Comparison of ENCODE assay signal across 13 cellular contexts in genomic region chr16:12061336-12062055, GRCh38.
DNase-seq lines count a peak whose midpoint lies in the region; ATAC-seq and TF ChIP-seq lines count a peak whose summit lies in the region.
"Had no signal": no experiment of that assay in that cellular context is flagged by ENCODE, and none has a peak within 500 bp of the region (broad histone marks: within the 10 kb centered on the region; RNA-seq: fewer than 3 reads in every experiment).

No MANE protein-coding gene starts in this region.

- DNase-seq in IMR-90 (peak; percentile 36), neuronal stem cell (ENCODE audit: low spot score) (no peak), T-helper 9 cell (no peak), SK-N-DZ (ENCODE audit: low spot score) (no peak), smooth muscle cell (lab: John Stamatoyannopoulos, UW; ENCODE audit: unreplicated experiment) (no peak)
- DNase-seq: activated CD4-positive, alpha-beta T cell treated with anti-CD3 and anti-CD28 coated beads, Interleukin-2, amount 50 U/mL, for 48 hours; activated naive CD4-positive, alpha-beta T cell; NCI-H1930; nephron progenitor cell; stimulated activated CD4-positive, alpha-beta T cell treated with anti-CD3 and anti-CD28 coated beads, Interleukin-15, amount 100 ng/mL, for 24 hours had no signal

- peaks cover 70% of the 10 kb centered on the region for H3K4me1 Mint-ChIP-seq in dendritic cell treated with granulocyte-macrophage colony-stimulating factor and Interleukin-4, amounts not matched to agents 40 ng/mL and 50 ng/mL, for 4 days (ENCODE audit: low read depth)

- peaks cover 33% of the 10 kb centered on the region for H3K9me1 ChIP-seq in IMR-90 (ENCODE audit: insufficient read depth, low read length)

- H2BK12ac ChIP-seq in neuronal stem cell (ENCODE audit: low read length), result no peak overlapping the region

- POLR2A ChIA-PET in IMR-90 (lab: Charles Lee; ENCODE audit: unreplicated experiment), result no interaction called here

- intact Hi-C loops in IMR-90 (cut with micrococcal nuclease), result loop anchor here (10.0 kb wide), 1 partner anchor 667 kb away; no protein-coding TSS in a partner anchor
- intact Hi-C loops in dendritic cell treated with granulocyte-macrophage colony-stimulating factor and Interleukin-4, amounts not matched to agents 40 ng/mL and 50 ng/mL, for 4 days (cut with micrococcal nuclease), result loop anchor here (2.0 kb wide), 2 partner anchors 51 to 85 kb away; partner anchors contain the start of gene SNX29

- H3K9ac ChIP-seq in BLaER1, result no peak overlapping the region
- no peak overlapping the region for H3K9ac ChIP-seq in IMR-90 (ENCODE audit: low read depth, low read length)
- peak overlapping the region; percentile 45 for H3K9ac ChIP-seq in neuronal stem cell (ENCODE audit: low read depth, low read length, poor library complexity)
- no peak overlapping the region for H3K9ac ChIP-seq in smooth muscle cell (ENCODE audit: low read depth)

- no peak overlapping the region for H2BK120ac ChIP-seq in IMR-90 (ENCODE audit: low read depth, low read length)
- H2BK120ac ChIP-seq in neuronal stem cell (ENCODE audit: low read depth, low read length), result no peak overlapping the region

- peak overlapping the region; percentile 4; the same call in 1 of the 2 replicates for H3K27ac ChIP-seq in BLaER1
- H3K27ac ChIP-seq in IMR-90 (ENCODE audit: insufficient read depth, low read length), result no peak overlapping the region
- no peak overlapping the region for H3K27ac ChIP-seq in neuronal stem cell (replicated peaks; ENCODE audit: low read length)
- no peak overlapping the region for H3K27ac ChIP-seq in smooth muscle cell (ENCODE audit: low read depth)

- H4K5ac ChIP-seq in IMR-90 (ENCODE audit: low read depth, low read length), result no peak overlapping the region

- H3K18ac ChIP-seq in IMR-90 (ENCODE audit: low read depth, low read length) (no peak overlapping the region), neuronal stem cell (ENCODE audit: low read length) (no peak overlapping the region)

- no peak overlapping the region for H4K8ac ChIP-seq in IMR-90 (ENCODE audit: low read depth in 2 of 2, low read length in 2 of 2)
- no peak overlapping the region for H4K8ac ChIP-seq in neuronal stem cell (ENCODE audit: low read depth, low read length)

- no peak for TF ChIP-seq RAD21 in IMR-90 (IDR thresholded peaks at IDR 0.05; ENCODE audit: low read length)

- no peak overlapping the region for H2BK20ac ChIP-seq in IMR-90 (ENCODE audit: low read depth, low read length)

- in situ Hi-C loops in IMR-90 (cut with MboI; ENCODE audit: low sequenced_read_pairs), result no loop called here

- H3K36me3 Mint-ChIP-seq in dendritic cell treated with granulocyte-macrophage colony-stimulating factor and Interleukin-4, amounts not matched to agents 40 ng/mL and 50 ng/mL, for 4 days (ENCODE audit: low read depth), result peaks cover 93% of the 10 kb centered on the region

- H3K36me3 ChIP-seq in BLaER1 (peaks cover 28% of the 10 kb centered on the region; the same call in 1 of the 2 replicates), IMR-90 (ENCODE audit: control insufficient read depth, insufficient read depth, low read length) (no peaks in the 10 kb centered on the region; the same call in 1 of the 2 replicates), neuronal stem cell (replicated peaks in 1 of 2; ENCODE audit: control insufficient read depth in 2 of 2, insufficient read depth in 2 of 2, low read length in 2 of 2) (no peaks in the 10 kb centered on the region), smooth muscle cell (ENCODE audit: low read depth) (no peaks in the 10 kb centered on the region)

- peak overlapping the region; percentile 29 for H2AK9ac ChIP-seq in IMR-90 (replicated peaks; ENCODE audit: low read depth, low read length, poor library complexity)

- 90% methylated on average over 2 of the region's 14 CpGs; no CpG with 5 or more reads in 1 of the 2 experiments for WGBS in IMR-90 (ENCODE audit: extremely low coverage in 2 of 2, insufficient read length in 1 of 2), 2 experiments
- WGBS in neuronal stem cell (ENCODE audit: extremely low coverage in 2 of 2, insufficient read length in 2 of 2, insufficient replicate concordance in 1 of 2), 2 donors, result no CpG with 5 or more reads among the region's 14 CpGs
- 93% methylated on average over 14 of the region's 14 CpGs for WGBS in smooth muscle cell (ENCODE audit: low lambda C conversion rate)

- CTCF ChIA-PET in IMR-90 (lab: Yijun Ruan, JAX), result no interaction called here

- H2BK15ac ChIP-seq in IMR-90 (ENCODE audit: low read depth, low read length), result no peak overlapping the region
- no peak overlapping the region for H2BK15ac ChIP-seq in neuronal stem cell (ENCODE audit: low read length)

- no peaks in the 10 kb centered on the region for H3K27me3 Mint-ChIP-seq in dendritic cell treated with granulocyte-macrophage colony-stimulating factor and Interleukin-4, amounts not matched to agents 40 ng/mL and 50 ng/mL, for 4 days

- peaks cover 0 to 36% of the 10 kb centered on the region in 2 experiments; a peak in 1 of 4 replicates for H3K79me1 ChIP-seq in IMR-90 (ENCODE audit: low read depth in 1 of 2, low read length in 2 of 2)
- no peaks in the 10 kb centered on the region for H3K79me1 ChIP-seq in neuronal stem cell (ENCODE audit: low read depth, low read length)

- H3K27me3 ChIP-seq in BLaER1, result no peaks in the 10 kb centered on the region
- no peaks in the 10 kb centered on the region for H3K27me3 ChIP-seq in IMR-90 (ENCODE audit: control insufficient read depth, insufficient read depth, low read length)
- no peaks in the 10 kb centered on the region for H3K27me3 ChIP-seq in neuronal stem cell (ENCODE audit: control insufficient read depth in 3 of 3, insufficient read depth in 3 of 3, low read depth in 1 of 3, low read length in 3 of 3)
- no peaks in the 10 kb centered on the region for H3K27me3 ChIP-seq in smooth muscle cell (ENCODE audit: low read depth)

- no peak for ATAC-seq in IMR-90 (ENCODE audit: low read depth)
- no peak for ATAC-seq in HG02852 (IDR thresholded peaks at IDR 0.05; ENCODE audit: unreplicated experiment)

- 0 out of 2 replicates have a peak overlapping the region, but pooled peaks have one; percentile 32 for H3K23ac ChIP-seq in IMR-90 (ENCODE audit: low read depth, low read length)
- H3K23ac ChIP-seq in neuronal stem cell (ENCODE audit: low read depth, low read length, poor library complexity), result no peak overlapping the region

- H3K9me3 Mint-ChIP-seq in dendritic cell treated with granulocyte-macrophage colony-stimulating factor and Interleukin-4, amounts not matched to agents 40 ng/mL and 50 ng/mL, for 4 days, result no peaks in the 10 kb centered on the region
- H3K9me3 Mint-ChIP-seq: nephron progenitor cell had no signal

- no peak overlapping the region for H3K56ac ChIP-seq in IMR-90 (ENCODE audit: extremely low read depth, insufficient read depth, low read length)

- H4K20me1 ChIP-seq in BLaER1, result no peaks in the 10 kb centered on the region; the same call in 1 of the 2 replicates
- peaks cover 8% of the 10 kb centered on the region for H4K20me1 ChIP-seq in IMR-90 (ENCODE audit: insufficient read depth, low read length)
- peaks cover 3% of the 10 kb centered on the region for H4K20me1 ChIP-seq in smooth muscle cell (ENCODE audit: low read depth)

- H2AFZ ChIP-seq in IMR-90 (replicated peaks; ENCODE audit: low read length, poor library complexity), result no peak overlapping the region
- H2AFZ ChIP-seq in neuronal stem cell (ENCODE audit: low read length), result no peak overlapping the region
- H2AFZ ChIP-seq in smooth muscle cell (ENCODE audit: low read depth), result no peak overlapping the region

- H3K4me3 ChIP-seq in BLaER1 (no peak overlapping the region), IMR-90 (ENCODE audit: insufficient read depth, low read depth, low read length) (no peak overlapping the region), neuronal stem cell (ENCODE audit: low read length in 2 of 2) (no peak overlapping the region), smooth muscle cell (no peak overlapping the region)

- H3K4me2 ChIP-seq in BLaER1 (peak overlapping the region; percentile 68), IMR-90 (ENCODE audit: low read depth, low read length) (no peak overlapping the region), neuronal stem cell (ENCODE audit: insufficient read depth, low read length, poor library complexity, severe bottlenecking) (no peak overlapping the region), smooth muscle cell (no peak overlapping the region)

- H3K4me3 Mint-ChIP-seq in dendritic cell treated with granulocyte-macrophage colony-stimulating factor and Interleukin-4, amounts not matched to agents 40 ng/mL and 50 ng/mL, for 4 days, result no peak overlapping the region
- H3K4me3 Mint-ChIP-seq: nephron progenitor cell had no signal

- H3K14ac ChIP-seq in IMR-90 (replicated peaks; ENCODE audit: low read depth, low read length) (no peak overlapping the region), neuronal stem cell (ENCODE audit: low read length) (no peak overlapping the region)

- no peak for TF ChIP-seq POLR2A in IMR-90 (IDR thresholded peaks at IDR 0.05; ENCODE audit: low read depth, low read length)

- dilution Hi-C loops in IMR-90 (cut with HindIII; ENCODE audit: low sequenced_read_pairs, unreplicated experiment), result no loop called here

- H3K4ac ChIP-seq in IMR-90 (ENCODE audit: low read depth, low read length) (no peak overlapping the region), neuronal stem cell (ENCODE audit: low read length) (no peak overlapping the region)

- no peaks in the 10 kb centered on the region for H3F3A ChIP-seq in smooth muscle cell (ENCODE audit: low read depth)

- H3K9me3 ChIP-seq in BLaER1 (no peaks in the 10 kb centered on the region), IMR-90 (ENCODE audit: control insufficient read depth, insufficient read depth, low read length) (no peaks in the 10 kb centered on the region), neuronal stem cell (replicated peaks in 1 of 2; ENCODE audit: control insufficient read depth in 2 of 2, insufficient read depth in 1 of 2, low read depth in 1 of 2, low read length in 2 of 2) (no peaks in the 10 kb centered on the region), smooth muscle cell (replicated peaks; ENCODE audit: low read depth) (no peaks in the 10 kb centered on the region)

- BruUV-seq in IMR-90 (replicated peaks; lab: Mats Ljungman, UMichigan), result no TSS peak

- H3K4me1 ChIP-seq in BLaER1, result peaks cover 48% of the 10 kb centered on the region
- peaks cover 14% of the 10 kb centered on the region for H3K4me1 ChIP-seq in IMR-90 (ENCODE audit: control insufficient read depth, insufficient read depth, low read length)
- H3K4me1 ChIP-seq in neuronal stem cell (ENCODE audit: control insufficient read depth in 2 of 2, insufficient read depth in 1 of 2, low read depth in 1 of 2, low read length in 2 of 2), result no peaks in the 10 kb centered on the region
- H3K4me1 ChIP-seq in smooth muscle cell (ENCODE audit: low read depth), result no peaks in the 10 kb centered on the region

- H3K27ac Mint-ChIP-seq in dendritic cell treated with granulocyte-macrophage colony-stimulating factor and Interleukin-4, amounts not matched to agents 40 ng/mL and 50 ng/mL, for 4 days, result peak overlapping the region; percentile 85
- H3K27ac Mint-ChIP-seq: nephron progenitor cell had no signal

- H3K79me2 ChIP-seq in smooth muscle cell (ENCODE audit: low read depth), result no peaks in the 10 kb centered on the region

- no peak overlapping the region for H4K91ac ChIP-seq in IMR-90 (ENCODE audit: insufficient read depth, low read depth, low read length)
- no peak overlapping the region for H4K91ac ChIP-seq in neuronal stem cell (ENCODE audit: low read depth, low read length, poor library complexity)

- peak overlapping the region; percentile 15; the same call in 1 of the 2 replicates for H2AK5ac ChIP-seq in IMR-90 (ENCODE audit: low read depth, low read length)
- H2AK5ac ChIP-seq in neuronal stem cell (ENCODE audit: low read depth, low read length), result no peak overlapping the region

- no peak overlapping the region for H2BK5ac ChIP-seq in IMR-90 (ENCODE audit: low read depth, low read length, poor library complexity, severe bottlenecking)
- H2BK5ac ChIP-seq in neuronal stem cell (ENCODE audit: low read length), result no peak overlapping the region

- TF ChIP-seq CTCF in IMR-90 (conservative IDR thresholded peaks at IDR 0.05; ENCODE audit: low read depth, low read length) (no peak), smooth muscle cell (IDR thresholded peaks at IDR 0.05; ENCODE audit: borderline replicate concordance, insufficient read depth, poor library complexity, severe bottlenecking) (no peak)
